In genomic region chr6:112233864-112234263, GRCh38 we compare ENCODE assay signal across 2 cellular contexts.
TF ChIP-seq lines count a peak whose summit lies in the region.

No MANE protein-coding gene starts in this region.

TF ChIP-seq in SK-N-SH, 30 proteins besides CTCF, POLR2A, EP300 and RAD21 (continued from another document):
- TF ChIP-seq USF2 (IDR thresholded peaks at IDR 0.05; ENCODE audit: borderline replicate concordance, low read depth, low read length) (no peak), TCF12 (IDR thresholded peaks at IDR 0.05) (no peak; the same call in 1 of the 2 replicates), USF1 (IDR thresholded peaks at IDR 0.05; ENCODE audit: borderline replicate concordance, low read depth) (no peak), REST (IDR thresholded peaks at IDR 0.05; ENCODE audit: low read depth, low read length) (no peak), YY1 (IDR thresholded peaks at IDR 0.05; ENCODE audit: low read depth) (no peak), NRF1 (IDR thresholded peaks at IDR 0.05; ENCODE audit: low read depth, low read length) (no peak), ZBTB33 (IDR thresholded peaks at IDR 0.05; ENCODE audit: borderline replicate concordance, low read depth) (no peak), RXRA (IDR thresholded peaks at IDR 0.05; ENCODE audit: borderline replicate concordance, low read depth) (no peak), IRF3 (IDR thresholded peaks at IDR 0.05; ENCODE audit: low read depth, low read length) (no peak)
TF ChIP-seq in SK-N-SH: peak in this region for 0.

TF ChIP-seq in SK-N-SH treated with all-trans-retinoic acid at 6 μM for 48 hours, 23 proteins besides CTCF, POLR2A, EP300 and RAD21 (continued from another document):
- TF ChIP-seq TSHZ2 (CRISPR knock-in tag; IDR thresholded peaks at IDR 0.05) (no peak), OSR1 (CRISPR knock-in tag; IDR thresholded peaks at IDR 0.05) (no peak), ZC3H10 (CRISPR knock-in tag; IDR thresholded peaks at IDR 0.05) (no peak), CSRNP3 (CRISPR knock-in tag; IDR thresholded peaks at IDR 0.05) (no peak), TOX (CRISPR knock-in tag; IDR thresholded peaks at IDR 0.05; ENCODE audit: borderline replicate concordance) (no peak), ZNF8 (CRISPR knock-in tag; IDR thresholded peaks at IDR 0.05) (no peak)
